In genomic region chr10:22363305-22363704, GRCh38 we compare ENCODE assay signal across 16 cellular contexts. TPM values are rescaled to one million over a fixed set of nuclear protein-coding genes. Genes with fewer than 3 reads are reported as not detected.
DNase-seq lines count a peak whose midpoint lies in the region; ATAC-seq, FAIRE-seq and TF ChIP-seq lines count a peak whose summit lies in the region.
"Had no signal": no experiment of that assay in that cellular context is flagged by ENCODE, and none has a peak within 500 bp of the region (broad histone marks: within the 10 kb centered on the region; RNA-seq: fewer than 3 reads in every experiment).

No MANE protein-coding gene starts in this region.

- H3K9me3 ChIP-seq in GM12878 (replicated peaks; ENCODE audit: control insufficient read depth, insufficient read depth, low read length) (no peaks in the 10 kb centered on the region), right lobe of liver (no peaks in the 10 kb centered on the region)
- H3K9me3 ChIP-seq: BLaER1 treated with 17β-estradiol and CSF1 and Interleukin-3, amounts not matched to agents 10 nM and 100 nM; HAP-1 had no signal

- no peak overlapping the region for H3K4me3 Mint-ChIP-seq in activated CD4-positive, alpha-beta T cell treated with anti-CD3 and anti-CD28 coated beads for 36 hours
- H3K4me3 Mint-ChIP-seq in activated T-cell treated with anti-CD3 and anti-CD28 coated beads, Interleukin-2, amount 50 U/mL, for 4 hours = no peak overlapping the region
- no peak overlapping the region for H3K4me3 Mint-ChIP-seq in activated T-helper 17 cell treated with anti-CD3 and anti-CD28 coated beads, Interleukin-2, amount 50 U/mL, for 72 hours
- H3K4me3 Mint-ChIP-seq: CD4-positive, CD25-positive, alpha-beta regulatory T cell had no signal

- TF ChIP-seq POLR2A in GM12878 (IDR thresholded peaks at IDR 0.05; ENCODE audit: low read depth, low read length) = no peak
- TF ChIP-seq POLR2A in right lobe of liver (IDR thresholded peaks at IDR 0.05) = no peak

- POLR2A ChIA-PET in activated CD4-positive, alpha-beta T cell treated with anti-CD3 and anti-CD28 coated beads for 36 hours (lab: Charles Lee) = no interaction called here
- POLR2A ChIA-PET in GM12878 (lab: Charles Lee) = no interaction called here

- peak; percentile 67 for ATAC-seq in activated CD4-positive, alpha-beta T cell treated with anti-CD3 and anti-CD28 coated beads for 36 hours
- ATAC-seq in activated T-cell treated with anti-CD3 and anti-CD28 coated beads, Interleukin-2, amount 50 U/mL, for 4 hours = peak; percentile 55 to 62
- peak; percentile 56 for ATAC-seq in activated T-helper 17 cell treated with anti-CD3 and anti-CD28 coated beads, Interleukin-2, amount 50 U/mL, for 72 hours (replicated peaks)
- ATAC-seq in GM12878 (0 out of 3 replicates have a peak, but pooled peaks have one; percentile 12), right lobe of liver (no peak)

- no peaks in the 10 kb centered on the region for H3K9me3 Mint-ChIP-seq in activated CD4-positive, alpha-beta T cell treated with anti-CD3 and anti-CD28 coated beads for 36 hours (ENCODE audit: low read depth)
- no peaks in the 10 kb centered on the region for H3K9me3 Mint-ChIP-seq in activated T-cell treated with anti-CD3 and anti-CD28 coated beads, Interleukin-2, amount 50 U/mL, for 4 hours
- no peaks in the 10 kb centered on the region for H3K9me3 Mint-ChIP-seq in activated T-helper 17 cell treated with anti-CD3 and anti-CD28 coated beads, Interleukin-2, amount 50 U/mL, for 72 hours
- H3K9me3 Mint-ChIP-seq: CD4-positive, CD25-positive, alpha-beta regulatory T cell had no signal

- no peaks in the 10 kb centered on the region for H3K36me3 Mint-ChIP-seq in activated CD4-positive, alpha-beta T cell treated with anti-CD3 and anti-CD28 coated beads for 36 hours (ENCODE audit: low read depth)
- H3K36me3 Mint-ChIP-seq in activated T-cell treated with anti-CD3 and anti-CD28 coated beads, Interleukin-2, amount 50 U/mL, for 4 hours (ENCODE audit: insufficient read depth) = no peaks in the 10 kb centered on the region
- H3K36me3 Mint-ChIP-seq in activated T-helper 17 cell treated with anti-CD3 and anti-CD28 coated beads, Interleukin-2, amount 50 U/mL, for 72 hours (ENCODE audit: low read depth) = no peaks in the 10 kb centered on the region
- H3K36me3 Mint-ChIP-seq: CD4-positive, CD25-positive, alpha-beta regulatory T cell had no signal

- DNase-seq in activated CD4-positive, alpha-beta T cell treated with anti-CD3 and anti-CD28 coated beads for 36 hours = peak; percentile 61
- no peak for DNase-seq in activated CD4-positive, alpha-beta T cell treated with anti-CD3 and anti-CD28 coated beads for 4 hours
- DNase-seq in activated T-cell treated with anti-CD3 and anti-CD28 coated beads, Interleukin-2, amount 50 U/mL, for 4 hours = no peak
- DNase-seq in activated T-cell treated with anti-CD3 and anti-CD28 coated beads for 4 hours (no peak), GM12878 (ENCODE audit: low read depth, low spot score) (no peak), right lobe of liver (no peak)
- no peak for DNase-seq in activated CD8-positive, alpha-beta memory T cell treated with anti-CD3 and anti-CD28 coated beads, Interleukin-2, amount 50 U/mL, for 4 hours
- DNase-seq: 8988T; CD4-positive, CD25-positive, alpha-beta regulatory T cell; DMS53; GF-D8 had no signal

- 83% methylated on average over 6 of the region's 6 CpGs for WGBS in GM12878 (ENCODE audit: insufficient coverage, insufficient replicate concordance, low lambda C conversion rate, missing lambda C conversion rate)
- WGBS in right lobe of liver (ENCODE audit: insufficient coverage, low coverage, low lambda C conversion rate, missing lambda C conversion rate) = 79% methylated on average over 6 of the region's 6 CpGs

- no peak overlapping the region for H3K27ac ChIP-seq in GM12878 (ENCODE audit: control insufficient read depth, insufficient read depth)
- no peak overlapping the region for H3K27ac ChIP-seq in right lobe of liver
- H3K27ac ChIP-seq: BLaER1 treated with 17β-estradiol and CSF1 and Interleukin-3, amounts not matched to agents 10 nM and 100 nM had no signal

- no peak overlapping the region for H3K27ac Mint-ChIP-seq in activated CD4-positive, alpha-beta T cell treated with anti-CD3 and anti-CD28 coated beads for 36 hours
- H3K27ac Mint-ChIP-seq in activated T-helper 17 cell treated with anti-CD3 and anti-CD28 coated beads, Interleukin-2, amount 50 U/mL, for 72 hours = no peak overlapping the region
- H3K27ac Mint-ChIP-seq: CD4-positive, CD25-positive, alpha-beta regulatory T cell had no signal

- H3K4me1 Mint-ChIP-seq in activated CD4-positive, alpha-beta T cell treated with anti-CD3 and anti-CD28 coated beads for 36 hours = peaks cover 28% of the 10 kb centered on the region
- peaks cover 12% of the 10 kb centered on the region for H3K4me1 Mint-ChIP-seq in activated T-cell treated with anti-CD3 and anti-CD28 coated beads, Interleukin-2, amount 50 U/mL, for 4 hours (ENCODE audit: low read depth)
- peaks cover 4% of the 10 kb centered on the region for H3K4me1 Mint-ChIP-seq in activated T-helper 17 cell treated with anti-CD3 and anti-CD28 coated beads, Interleukin-2, amount 50 U/mL, for 72 hours

- H3K4me3 ChIP-seq in GM12878 (no peak overlapping the region), right lobe of liver (no peak overlapping the region)
- H3K4me3 ChIP-seq: BLaER1 treated with 17β-estradiol and CSF1 and Interleukin-3, amounts not matched to agents 10 nM and 100 nM; HAP-1 had no signal

- H3K27me3 ChIP-seq in GM12878 (replicated peaks in 1 of 2; ENCODE audit: control insufficient read depth in 2 of 2, insufficient read depth in 2 of 2, low read length in 1 of 2) (no peaks in the 10 kb centered on the region), right lobe of liver (peaks cover 0 to 4% of the 10 kb centered on the region in 2 donors)
- H3K27me3 ChIP-seq: BLaER1 treated with 17β-estradiol and CSF1 and Interleukin-3, amounts not matched to agents 10 nM and 100 nM had no signal

- H2AFZ ChIP-seq in GM12878 (ENCODE audit: control insufficient read depth, low read depth, low read length) = no peak overlapping the region

- no peak for TF ChIP-seq CTCF in GM12878 (IDR thresholded peaks at IDR 0.05 in 2 of 3, conservative IDR thresholded peaks at IDR 0.05 in 1 of 3; ENCODE audit: control insufficient read depth in 2 of 3, extremely low read depth in 1 of 3, insufficient read depth in 1 of 3, low read depth in 3 of 3, low read length in 3 of 3)
- TF ChIP-seq CTCF in right lobe of liver (IDR thresholded peaks at IDR 0.05) = no peak

- H3K36me3 ChIP-seq in GM12878 (ENCODE audit: control insufficient read depth in 2 of 2, insufficient read depth in 2 of 2, low read length in 1 of 2) = no peaks in the 10 kb centered on the region
- H3K36me3 ChIP-seq in right lobe of liver = no peaks in the 10 kb centered on the region
- H3K36me3 ChIP-seq: BLaER1 treated with 17β-estradiol and CSF1 and Interleukin-3, amounts not matched to agents 10 nM and 100 nM; HAP-1 had no signal

- intact Hi-C loops in activated CD4-positive, alpha-beta T cell treated with anti-CD3 and anti-CD28 coated beads for 36 hours (cut with DNase I, micrococcal nuclease) = loop anchor here in 1 of 2 experiments (2.0 kb wide), 1 partner anchor 17 kb away; no protein-coding TSS in a partner anchor
- intact Hi-C loops in GM12878 (cut with micrococcal nuclease; ENCODE audit: unreplicated experiment) = no loop called here
- intact Hi-C loops in right lobe of liver (cut with DNase I) = no loop called here

- H3K9ac ChIP-seq in GM12878 (ENCODE audit: control insufficient read depth, insufficient read depth, low read length) = no peak overlapping the region
- H3K9ac ChIP-seq: BLaER1 treated with 17β-estradiol and CSF1 and Interleukin-3, amounts not matched to agents 10 nM and 100 nM had no signal

- peaks cover 11% of the 10 kb centered on the region for H3K4me1 ChIP-seq in GM12878 (ENCODE audit: control insufficient read depth, insufficient read depth, low read length)
- H3K4me1 ChIP-seq in right lobe of liver = no peaks in the 10 kb centered on the region

- TF ChIP-seq EP300 in GM12878 (IDR thresholded peaks at IDR 0.05; ENCODE audit: borderline replicate concordance in 1 of 2, control insufficient read depth in 1 of 2, low read depth in 2 of 2, low read length in 2 of 2) = no peak

- H3K27me3 Mint-ChIP-seq in activated CD4-positive, alpha-beta T cell treated with anti-CD3 and anti-CD28 coated beads for 36 hours = peaks cover 2% of the 10 kb centered on the region
- peaks cover 4% of the 10 kb centered on the region for H3K27me3 Mint-ChIP-seq in activated T-cell treated with anti-CD3 and anti-CD28 coated beads, Interleukin-2, amount 50 U/mL, for 4 hours (ENCODE audit: low read depth)
- peaks cover 4% of the 10 kb centered on the region for H3K27me3 Mint-ChIP-seq in activated T-helper 17 cell treated with anti-CD3 and anti-CD28 coated beads, Interleukin-2, amount 50 U/mL, for 72 hours

- H3K79me2 ChIP-seq in GM12878 (ENCODE audit: control insufficient read depth, insufficient read depth, low read length) = no peaks in the 10 kb centered on the region

- in situ Hi-C loops in GM12878 (cut with MboI) = no loop called here

- CTCF ChIA-PET in activated CD4-positive, alpha-beta T cell treated with anti-CD3 and anti-CD28 coated beads for 36 hours (lab: Charles Lee) = interaction anchor here (1.2 kb wide), 1 partner anchor 14 kb away, joined by 3 read pairs; no protein-coding TSS in a partner anchor
- CTCF ChIA-PET in GM12878 (lab: Yijun Ruan, JAX) = interaction anchor here (0.9 kb wide), 1 partner anchor 24 kb away, joined by 3 read pairs; no protein-coding TSS in a partner anchor

- no peak overlapping the region for H3K4me2 ChIP-seq in GM12878 (ENCODE audit: control insufficient read depth, insufficient read depth)
- H3K4me2 ChIP-seq: BLaER1 treated with 17β-estradiol and CSF1 and Interleukin-3, amounts not matched to agents 10 nM and 100 nM had no signal

- RAD21 ChIA-PET in GM12878 (lab: Charles Lee; ENCODE audit: unreplicated experiment) = no interaction called here

- no peaks in the 10 kb centered on the region for H4K20me1 ChIP-seq in GM12878 (ENCODE audit: control insufficient read depth, insufficient read depth)
- H4K20me1 ChIP-seq: BLaER1 treated with 17β-estradiol and CSF1 and Interleukin-3, amounts not matched to agents 10 nM and 100 nM had no signal

- FAIRE-seq in GM12878 (lab: Jason Lieb, UNC) = no peak
- FAIRE-seq: H1 had no signal

- BruUV-seq in GM12878 (replicated peaks; lab: Mats Ljungman, UMichigan) = no TSS peak

- SMC1A ChIA-PET in GM12878 (lab: Charles Lee; ENCODE audit: uncharacterized antibody, unreplicated experiment) = no interaction called here

- TF ChIP-seq RAD21 in GM12878 (IDR thresholded peaks at IDR 0.05; ENCODE audit: insufficient read depth, low read depth, low read length) = no peak

RNA-seq across cellular contexts. Expression of gene SPAG6, which starts 18.0 kb away (rescaled TPM):
- under 1 TPM; 0.09 to 0.11 TPM for total RNA-seq in activated CD4-positive, alpha-beta T cell treated with anti-CD3 and anti-CD28 coated beads for 36 hours
- not detected for total RNA-seq in activated T-cell treated with anti-CD3 and anti-CD28 coated beads, Interleukin-2, amount 50 U/mL, for 4 hours
- total RNA-seq in activated T-helper 17 cell treated with anti-CD3 and anti-CD28 coated beads, Interleukin-2, amount 50 U/mL, for 72 hours = not detected
- 0.21 and 0.49 TPM in 2 replicates for total RNA-seq in GM12878 (2013; cell fraction: nucleolus; rRNA removed)
- total RNA-seq in GM12878 (2014; rRNA removed) = 0.27 and 0.51 TPM in 2 replicates
- 0.40 and 0.60 TPM in 2 replicates for total RNA-seq in GM12878 (2014; rRNA removed; fragmentation: Illumina TruSeq; extraction: Trizol)
- 0.21 and 0.36 TPM in 2 replicates for total RNA-seq in GM12878 (2021)
- 0.10 TPM for polyA plus RNA-seq in GM12878 (2011; ENCODE audit: low read depth)
- 0.34 and 0.71 TPM in 2 replicates for polyA plus RNA-seq in GM12878 (2011; rRNA removed)
- polyA plus RNA-seq in GM12878 (2011; cell fraction: cytosol; rRNA removed) = 0.16 and 0.25 TPM in 2 replicates
- 0.30 and 0.38 TPM in 2 replicates for polyA plus RNA-seq in GM12878 (2011; cell fraction: nucleus; rRNA removed)
- polyA plus RNA-seq in GM12878 (2012) = 0.21 and 0.24 TPM in 2 replicates
- polyA plus RNA-seq in GM12878 (2014; fragmentation: Illumina TruSeq; extraction: Trizol) = 0.53 and 0.95 TPM in 2 replicates
- under 1 TPM; 0.13 to 0.26 TPM for polyA plus RNA-seq in GM12878 (2014; fragmentation: Nextera tagmentation; extraction: Ambion mirVana)
- 0.65 and 0.99 TPM in 2 replicates for polyA plus RNA-seq in GM12878 (2014; rRNA removed)
- under 1 TPM in 1 of 2 experiments, not detected in 1; 0.43 TPM for polyA plus RNA-seq in GM12878 (2016; fragmentation: Nextera tagmentation; extraction: Ambion mirVana)
- polyA minus RNA-seq in GM12878 (2011; rRNA and poly(A)+ RNA removed) = 0.21 and 0.22 TPM in 2 replicates
- polyA minus RNA-seq in GM12878 (2011; cell fraction: cytosol; rRNA and poly(A)+ RNA removed) = not detected in 2 replicates
- 0.36 TPM in 1 of 2 replicates, not detected in the other for polyA minus RNA-seq in GM12878 (2011; cell fraction: nucleus; rRNA and poly(A)+ RNA removed)
- not detected for total RNA-seq in right lobe of liver
- total RNA-seq: CD4-positive, CD25-positive, alpha-beta regulatory T cell; H1; HT-29 had no signal

RNA-seq across cellular contexts. Expression of gene BMI1, which starts 42.4 kb away (rescaled TPM):
- total RNA-seq in activated CD4-positive, alpha-beta T cell treated with anti-CD3 and anti-CD28 coated beads for 36 hours = 10 to 100 TPM; 52.9 to 55.2 TPM
- 10 to 100 TPM; 80.9 to 96.1 (median 89.5) TPM for total RNA-seq in activated T-cell treated with anti-CD3 and anti-CD28 coated beads, Interleukin-2, amount 50 U/mL, for 4 hours
- total RNA-seq in activated T-helper 17 cell treated with anti-CD3 and anti-CD28 coated beads, Interleukin-2, amount 50 U/mL, for 72 hours = 10 to 100 TPM; 61.4 to 81.1 TPM
- 43.7 and 47.2 TPM in 2 replicates for total RNA-seq in GM12878 (2013; cell fraction: nucleolus; rRNA removed)
- 27.5 and 34.6 TPM in 2 replicates for total RNA-seq in GM12878 (2014; rRNA removed)
- 31.5 and 32.4 TPM in 2 replicates for total RNA-seq in GM12878 (2014; rRNA removed; fragmentation: Illumina TruSeq; extraction: Trizol)
- 29.1 and 29.4 TPM in 2 replicates for total RNA-seq in GM12878 (2021)
- 10.5 TPM for polyA plus RNA-seq in GM12878 (2011; ENCODE audit: low read depth)
- 49.7 and 70.6 TPM in 2 replicates for polyA plus RNA-seq in GM12878 (2011; rRNA removed)
- polyA plus RNA-seq in GM12878 (2011; cell fraction: cytosol; rRNA removed) = 20.6 and 22.9 TPM in 2 replicates
- polyA plus RNA-seq in GM12878 (2011; cell fraction: nucleus; rRNA removed) = 77.8 and 78.2 TPM in 2 replicates
- 25.9 and 26.9 TPM in 2 replicates for polyA plus RNA-seq in GM12878 (2012)
- polyA plus RNA-seq in GM12878 (2014; fragmentation: Illumina TruSeq; extraction: Trizol) = 32.1 and 39.0 TPM in 2 replicates
- polyA plus RNA-seq in GM12878 (2014; fragmentation: Nextera tagmentation; extraction: Ambion mirVana) = 10 to 100 TPM in 1 of 2 experiments, 1 to 10 TPM in 1; 8.0 to 12.4 TPM
- 24.2 and 24.6 TPM in 2 replicates for polyA plus RNA-seq in GM12878 (2014; rRNA removed)
- polyA plus RNA-seq in GM12878 (2016; fragmentation: Nextera tagmentation; extraction: Ambion mirVana) = 10 to 100 TPM; 17.4 to 19.5 TPM
- 47.5 and 83.2 TPM in 2 replicates for polyA minus RNA-seq in GM12878 (2011; rRNA and poly(A)+ RNA removed)
- 16.7 and 33.9 TPM in 2 replicates for polyA minus RNA-seq in GM12878 (2011; cell fraction: cytosol; rRNA and poly(A)+ RNA removed)
- 18.1 and 22.3 TPM in 2 replicates for polyA minus RNA-seq in GM12878 (2011; cell fraction: nucleus; rRNA and poly(A)+ RNA removed)
- 10 to 100 TPM; 23.7 to 36.6 (median 27.8) TPM for total RNA-seq in right lobe of liver

RNA-seq across cellular contexts. Expression of gene COMMD3, which starts 47.1 kb away (rescaled TPM):
- total RNA-seq in activated CD4-positive, alpha-beta T cell treated with anti-CD3 and anti-CD28 coated beads for 36 hours = 10 to 100 TPM; 53.8 to 77.1 TPM
- total RNA-seq in activated T-cell treated with anti-CD3 and anti-CD28 coated beads, Interleukin-2, amount 50 U/mL, for 4 hours = 10 to 100 TPM; 49.3 to 56.4 (median 51.0) TPM
- 10 to 100 TPM; 76.9 to 79.3 TPM for total RNA-seq in activated T-helper 17 cell treated with anti-CD3 and anti-CD28 coated beads, Interleukin-2, amount 50 U/mL, for 72 hours
- total RNA-seq in GM12878 (2013; cell fraction: nucleolus; rRNA removed) = 52.1 and 56.3 TPM in 2 replicates
- total RNA-seq in GM12878 (2014; rRNA removed) = 65.3 and 70.9 TPM in 2 replicates
- 64.5 and 72.3 TPM in 2 replicates for total RNA-seq in GM12878 (2014; rRNA removed; fragmentation: Illumina TruSeq; extraction: Trizol)
- 68.0 and 74.3 TPM in 2 replicates for total RNA-seq in GM12878 (2021)
- 65.1 TPM for polyA plus RNA-seq in GM12878 (2011; ENCODE audit: low read depth)
- 101 and 151 TPM in 2 replicates for polyA plus RNA-seq in GM12878 (2011; rRNA removed)
- polyA plus RNA-seq in GM12878 (2011; cell fraction: cytosol; rRNA removed) = 33.9 and 35.7 TPM in 2 replicates
- 63.7 and 81.5 TPM in 2 replicates for polyA plus RNA-seq in GM12878 (2011; cell fraction: nucleus; rRNA removed)
- 65.2 and 75.4 TPM in 2 replicates for polyA plus RNA-seq in GM12878 (2012)
- 68.1 and 74.9 TPM in 2 replicates for polyA plus RNA-seq in GM12878 (2014; fragmentation: Illumina TruSeq; extraction: Trizol)
- 100 to 1,000 TPM; 238 to 248 TPM for polyA plus RNA-seq in GM12878 (2014; fragmentation: Nextera tagmentation; extraction: Ambion mirVana)
- polyA plus RNA-seq in GM12878 (2014; rRNA removed) = 60.9 and 64.7 TPM in 2 replicates
- polyA plus RNA-seq in GM12878 (2016; fragmentation: Nextera tagmentation; extraction: Ambion mirVana) = 100 to 1,000 TPM; 171 to 205 TPM
- 16.1 and 21.0 TPM in 2 replicates for polyA minus RNA-seq in GM12878 (2011; rRNA and poly(A)+ RNA removed)
- 2.5 and 4.7 TPM in 2 replicates for polyA minus RNA-seq in GM12878 (2011; cell fraction: cytosol; rRNA and poly(A)+ RNA removed)
- polyA minus RNA-seq in GM12878 (2011; cell fraction: nucleus; rRNA and poly(A)+ RNA removed) = 21.8 and 26.3 TPM in 2 replicates
- 10 to 100 TPM; 23.2 to 39.0 (median 32.0) TPM for total RNA-seq in right lobe of liver

Comparison
In these comparisons a context has a peak if more than half of its experiments do, and no peak if none do; other contexts are left out.
1. ATAC-seq: peak in activated CD4-positive, alpha-beta T cell treated with anti-CD3 and anti-CD28 coated beads for 36 hours (single experiment), activated T-cell treated with anti-CD3 and anti-CD28 coated beads, Interleukin-2, amount 50 U/mL, for 4 hours (2 of 2), activated T-helper 17 cell treated with anti-CD3 and anti-CD28 coated beads, Interleukin-2, amount 50 U/mL, for 72 hours (single experiment) and GM12878 (single experiment); none in right lobe of liver (0 of 4).